Comparison of ENCODE assay signal across 12 cellular contexts in genomic region chr1:99590578-99591209, GRCh38. TPM values are rescaled to one million over a fixed set of nuclear protein-coding genes. Genes with fewer than 3 reads are reported as not detected.
A peak's percentile ranks its signal among the peaks of the same experiment; 100 is the strongest.
DNase-seq lines count a peak whose midpoint lies in the region; ATAC-seq, FAIRE-seq and TF ChIP-seq lines count a peak whose summit lies in the region.
"Had no signal": no experiment of that assay in that cellular context is flagged by ENCODE, and none has a peak within 500 bp of the region (broad histone marks: within the 10 kb centered on the region; RNA-seq: fewer than 3 reads in every experiment).

No MANE protein-coding gene starts in this region.

- H3K9me3 ChIP-seq in AG04450 (ENCODE audit: control insufficient read depth, insufficient read depth, low read length) (peaks cover 3% of the 10 kb centered on the region; the same call in 1 of the 2 replicates), MG63 (no peaks in the 10 kb centered on the region)

- peak overlapping the region; percentile 73 for H3K27ac ChIP-seq in AG04450 (ENCODE audit: low read depth, low read length)

- H3K36me3 ChIP-seq in MG63: no peaks in the 10 kb centered on the region

- H3K27me3 ChIP-seq in AG04450 (ENCODE audit: control insufficient read depth, insufficient read depth, low read length): no peaks in the 10 kb centered on the region
- H3K27me3 ChIP-seq in MG63: no peaks in the 10 kb centered on the region

- DNase-seq in AG04450 (ENCODE audit: low read depth, low spot score) (peak; percentile 38), MG63 (peak; percentile 78), cardiac fibroblast (ENCODE audit: low read depth in 2 of 2) (peak; percentile 91 to 99), left kidney (ENCODE audit: low read depth, low spot score) (peak; percentile 43), GM12892 (ENCODE audit: insufficient read length) (no peak)
- no peak for DNase-seq in stimulated activated CD4-positive, alpha-beta T cell treated with anti-CD3 and anti-CD28 coated beads, Interleukin-2, amount 100 ng/mL, for 48 hours
- DNase-seq: activated naive CD4-positive, alpha-beta T cell; C1 segment of cervical spinal cord; NCI-H187; stimulated activated CD4-positive, alpha-beta T cell treated with anti-CD3 and anti-CD28 coated beads, Interleukin-2, amount 100 ng/mL, for 24 hours had no signal

- H3K4me3 ChIP-seq in AG04450 (ENCODE audit: low read depth, low read length) (no peak overlapping the region), MG63 (no peak overlapping the region), cardiac fibroblast (replicated peaks in 1 of 2; ENCODE audit: low read depth in 2 of 2, low read length in 2 of 2) (no peak overlapping the region)

- ATAC-seq in HG03159 (IDR thresholded peaks at IDR 0.05; ENCODE audit: unreplicated experiment) (no peak), GM21717 (IDR thresholded peaks at IDR 0.05; ENCODE audit: unreplicated experiment) (no peak)

- TF ChIP-seq CTCF in AG04450 (IDR thresholded peaks at IDR 0.05; ENCODE audit: low read depth, low read length) (no peak), cardiac fibroblast (IDR thresholded peaks at IDR 0.05; ENCODE audit: low read depth, low read length) (no peak)

- CTCF ChIA-PET in AG04450 (lab: Charles Lee): no interaction called here

- FAIRE-seq in GM12892 (lab: Jason Lieb, UNC): no peak

- POLR2A ChIA-PET in AG04450 (lab: Yijun Ruan, JAX): interaction anchor here (0.8 kb wide), 1 partner anchor 33 kb away, joined by 3 read pairs; no protein-coding TSS in a partner anchor

- TF ChIP-seq POLR2A in GM12892 (IDR thresholded peaks at IDR 0.05; ENCODE audit: low read depth, low read length): no peak

RNA-seq across cellular contexts. Expression of gene PALMD, which starts 55.2 kb away (rescaled TPM):
- polyA plus RNA-seq in AG04450 (2011; rRNA removed): 0.37 and 0.43 TPM in 2 replicates
- polyA minus RNA-seq in AG04450 (2011; rRNA and poly(A)+ RNA removed): 0.22 and 0.28 TPM in 2 replicates
- 2.5 and 4.3 TPM in 2 replicates for total RNA-seq in MG63 (2014; rRNA removed; shearing (Covaris generic); ENCODE audit: low replicate concordance)
- polyA plus RNA-seq in GM12892 (2012; ENCODE audit: missing spikeins): not detected

Comparison
In these comparisons a context has a peak if more than half of its experiments do, and no peak if none do; other contexts are left out.
1. DNase-seq: peak in AG04450 (single experiment), MG63 (single experiment), cardiac fibroblast (2 of 2) and left kidney (single experiment); none in stimulated activated CD4-positive, alpha-beta T cell treated with anti-CD3 and anti-CD28 coated beads, Interleukin-2, amount 100 ng/mL, for 48 hours (0 of 2) and GM12892 (single experiment).